ENCODE assay signal across 8 cellular contexts in genomic region chr10:31133628-31134302, GRCh38.
DNase-seq lines count a peak whose midpoint lies in the region; ATAC-seq, FAIRE-seq and TF ChIP-seq lines count a peak whose summit lies in the region.

No MANE protein-coding gene starts in this region.

- H3K9me3 ChIP-seq in spleen = no peaks in the 10 kb centered on the region

- TF ChIP-seq CTCF in D721Med (IDR thresholded peaks at IDR 0.05; ENCODE audit: insufficient read depth, missing control alignments) = no peak
- no peak for TF ChIP-seq CTCF in NB4 (IDR thresholded peaks at IDR 0.05; ENCODE audit: low read depth, low read length)
- no peak for TF ChIP-seq CTCF in spleen (IDR thresholded peaks at IDR 0.05 in 8 of 11, conservative IDR thresholded peaks at IDR 0.05 in 3 of 11)

- TF ChIP-seq POLR2A in NB4 (IDR thresholded peaks at IDR 0.05; ENCODE audit: extremely low read depth, insufficient read length) = peak; percentile 35
- TF ChIP-seq POLR2A in spleen (IDR thresholded peaks at IDR 0.05) = peak in 1 of 3 donors; percentile 57

- no peak for FAIRE-seq in D721Med (lab: Jason Lieb, UNC)

- H3K36me3 ChIP-seq in spleen = no peaks in the 10 kb centered on the region

- WGBS in spleen, 5 donors = 1 to 4% (median 2%) methylated on average over 26 to 43 of the region's 43 CpGs

- H3K4me3 ChIP-seq in NB4 (ENCODE audit: low read depth, low read length) = peak overlapping the region; percentile 51
- H3K4me3 ChIP-seq in spleen = peak overlapping the region; percentile 38 to 75 (median 40)

- intact Hi-C loops in spleen (cut with DNase I; ENCODE audit: low total_unique reads) = no loop called here

- H3K27ac ChIP-seq in spleen = peak overlapping the region; percentile 44 to 86 (median 68)

- peak; percentile 55 for ATAC-seq in GM21447 (IDR thresholded peaks at IDR 0.05; ENCODE audit: unreplicated experiment)
- no peak for ATAC-seq in HG02970 (IDR thresholded peaks at IDR 0.05; ENCODE audit: low FRiP score, unreplicated experiment)

- DNase-seq in D721Med (ENCODE audit: insufficient read length, low spot score) (peak; percentile 68), NB4 (ENCODE audit: low read depth) (peak; percentile 89), iris pigment epithelial cell (ENCODE audit: low read depth) (peak; percentile 81), spleen (peak; percentile 93)
- peak; percentile 40 for DNase-seq in activated CD4-positive, CD25-positive, alpha-beta regulatory T cell treated with anti-CD3 and anti-CD28 coated beads, Interleukin-2, amount 50 U/mL, for 16 hours (ENCODE audit: low read depth, low spot score)
- peak; percentile 36 for DNase-seq in central memory CD4-positive, alpha-beta T cell

- H3K4me1 ChIP-seq in spleen = peaks cover 7 to 39% (median 27%) of the 10 kb centered on the region in 6 donors

- H3K27me3 ChIP-seq in spleen (replicated peaks in 1 of 7) = no peaks in the 10 kb centered on the region

Comparison
In these comparisons a context has a peak if more than half of its experiments do, and no peak if none do; other contexts are left out.
1. DNase-seq: peak in every context shown above with its lines; median percentile 93 in spleen; 89 in NB4; 81 in iris pigment epithelial cell; 68 in D721Med; 40 in activated CD4-positive, CD25-positive, alpha-beta regulatory T cell treated with anti-CD3 and anti-CD28 coated beads, Interleukin-2, amount 50 U/mL, for 16 hours; 36 in central memory CD4-positive, alpha-beta T cell.